11 cellular contexts compared by ENCODE assay signal in genomic region chr14:71711619-71712018, GRCh38.
DNase-seq lines count a peak whose midpoint lies in the region; ATAC-seq and TF ChIP-seq lines count a peak whose summit lies in the region.
"Had no signal": no experiment of that assay in that cellular context is flagged by ENCODE, and none has a peak within 500 bp of the region (broad histone marks: within the 10 kb centered on the region; RNA-seq: fewer than 3 reads in every experiment).

No MANE protein-coding gene starts in this region.

- no peak overlapping the region for H2AFZ ChIP-seq in GM23248
- no peak overlapping the region for H2AFZ ChIP-seq in fibroblast of lung (ENCODE audit: low read length)

- H3K9ac ChIP-seq in GM23248 (peak overlapping the region; percentile 60), fibroblast of lung (ENCODE audit: insufficient read depth, low read length) (no peak overlapping the region)

- TF ChIP-seq CTCF in fibroblast of lung (conservative IDR thresholded peaks at IDR 0.05 in 1 of 2, IDR thresholded peaks at IDR 0.05 in 1 of 2; ENCODE audit: low read depth in 1 of 2, low read length in 2 of 2): no peak

- H3K4me1 ChIP-seq in GM23248 (ENCODE audit: insufficient read depth): peaks cover 64% of the 10 kb centered on the region
- peaks cover 41% of the 10 kb centered on the region for H3K4me1 ChIP-seq in SJSA1 (replicated peaks)
- H3K4me1 ChIP-seq in fibroblast of lung (ENCODE audit: control insufficient read depth, extremely low read depth, insufficient read depth, low read length): peaks cover 28% of the 10 kb centered on the region

- H4K20me1 ChIP-seq in GM23248 (ENCODE audit: insufficient read depth): no peaks in the 10 kb centered on the region
- H4K20me1 ChIP-seq in fibroblast of lung (ENCODE audit: control insufficient read depth, extremely low read depth, insufficient read depth, low read length): no peaks in the 10 kb centered on the region

- H3K9me3 ChIP-seq in GM23248 (ENCODE audit: low read depth) (no peaks in the 10 kb centered on the region), SJSA1 (replicated peaks) (no peaks in the 10 kb centered on the region), fibroblast of lung (ENCODE audit: control insufficient read depth, insufficient read depth, low read depth, low read length) (no peaks in the 10 kb centered on the region)
- H3K9me3 ChIP-seq: suprapubic skin had no signal

- peaks cover 66% of the 10 kb centered on the region for H3F3A ChIP-seq in GM23248 (ENCODE audit: insufficient read depth)

- ATAC-seq in GM19463 (IDR thresholded peaks at IDR 0.05; ENCODE audit: unreplicated experiment): no peak
- no peak for ATAC-seq in GM19467 (IDR thresholded peaks at IDR 0.05; ENCODE audit: unreplicated experiment)

- DNase-seq in GM23248 (peak; percentile 97), SJSA1 (ENCODE audit: low read depth in 1 of 2, low spot score in 2 of 2) (peak; percentile 61 to 78), fibroblast of lung (ENCODE audit: low read depth in 2 of 2) (peak; percentile 87 to 99), smooth muscle cell of the brain vasculature (ENCODE audit: low read depth, low spot score) (peak; percentile 49)
- no peak for DNase-seq in activated naive CD4-positive, alpha-beta T cell treated with Interleukin-2 at 50 U/mL for 16 hours
- DNase-seq: activated B cell treated with CpG ODN at 0.5 μM for 24 hours; effector memory CD4-positive, alpha-beta T cell; NCI-H1105 had no signal

- H3K4me2 ChIP-seq in GM23248 (ENCODE audit: unreplicated experiment) (peak overlapping the region; percentile 68), fibroblast of lung (ENCODE audit: extremely low read depth, insufficient read depth, low read length) (peak overlapping the region; percentile 33)

- in situ Hi-C loops in GM23248 (cut with MboI): no loop called here

- 4 to 10% methylated on average over 1 of the region's 1 CpG for WGBS in GM23248 (ENCODE audit: low coverage in 1 of 2, low lambda C conversion rate in 2 of 2, missing lambda C conversion rate in 2 of 2), 2 experiments

- no peak overlapping the region; the same call in 1 of the 2 replicates for H3K4me3 ChIP-seq in GM23248
- H3K4me3 ChIP-seq in SJSA1: no peak overlapping the region
- H3K4me3 ChIP-seq in fibroblast of lung (replicated peaks in 1 of 4; ENCODE audit: control extremely low read depth in 1 of 4, insufficient read depth in 1 of 4, low read depth in 3 of 4, low read length in 4 of 4): no peak overlapping the region
- H3K4me3 ChIP-seq: suprapubic skin had no signal

- H3K27me3 ChIP-seq in GM23248 (replicated peaks; ENCODE audit: insufficient read depth) (no peaks in the 10 kb centered on the region), SJSA1 (replicated peaks) (no peaks in the 10 kb centered on the region), fibroblast of lung (ENCODE audit: control insufficient read depth, insufficient read depth, low read length) (no peaks in the 10 kb centered on the region)
- H3K27me3 ChIP-seq: suprapubic skin had no signal

- no peaks in the 10 kb centered on the region for H3K9me2 ChIP-seq in GM23248 (ENCODE audit: insufficient read depth)

- peaks cover 26% of the 10 kb centered on the region for H3K36me3 ChIP-seq in GM23248 (ENCODE audit: low read depth)
- H3K36me3 ChIP-seq in SJSA1: peaks cover 12% of the 10 kb centered on the region
- peaks cover 6% of the 10 kb centered on the region for H3K36me3 ChIP-seq in fibroblast of lung (ENCODE audit: control insufficient read depth, insufficient read depth, low read length)

- H3K27ac ChIP-seq in GM23248: peak overlapping the region; percentile 90
- peak overlapping the region; percentile 56 for H3K27ac ChIP-seq in SJSA1
- H3K27ac ChIP-seq in fibroblast of lung (ENCODE audit: insufficient read depth, low read length): peak overlapping the region; percentile 27
- H3K27ac ChIP-seq: suprapubic skin had no signal

- H3K79me2 ChIP-seq in GM23248 (ENCODE audit: insufficient read depth): peaks cover 31% of the 10 kb centered on the region
- no peaks in the 10 kb centered on the region for H3K79me2 ChIP-seq in fibroblast of lung (ENCODE audit: control insufficient read depth, insufficient read depth, low read length)

Comparison
In these comparisons a context has a peak if more than half of its experiments do, and no peak if none do; other contexts are left out.
1. H3K27ac ChIP-seq: peak in every context shown above with its lines; median percentile 90 in GM23248; 56 in SJSA1; 27 in fibroblast of lung.